In genomic region chr12:118821386-118821928, GRCh38 we compare ENCODE assay signal across 1 cellular context.
TF ChIP-seq lines count a peak whose summit lies in the region.

No MANE protein-coding gene starts in this region.

TF ChIP-seq in WTC11, 78 proteins besides CTCF, POLR2A, EP300 and RAD21 (continued from another document):
- TF ChIP-seq ATF6 (CRISPR knock-in tag; IDR thresholded peaks at IDR 0.05) (no peak), NFYB (CRISPR knock-in tag; conservative IDR thresholded peaks at IDR 0.05; ENCODE audit: low read depth) (no peak), ARID4B (CRISPR knock-in tag; IDR thresholded peaks at IDR 0.05; ENCODE audit: borderline replicate concordance) (no peak), ZNF416 (CRISPR knock-in tag; IDR thresholded peaks at IDR 0.05) (no peak), FOXP4 (CRISPR knock-in tag; IDR thresholded peaks at IDR 0.05) (no peak), SP1 (CRISPR knock-in tag; conservative IDR thresholded peaks at IDR 0.05) (no peak), USF2 (CRISPR knock-in tag; IDR thresholded peaks at IDR 0.05) (no peak), ATF3 (CRISPR knock-in tag; conservative IDR thresholded peaks at IDR 0.05) (no peak), E2F1 (CRISPR knock-in tag; IDR thresholded peaks at IDR 0.05) (no peak), ZNF671 (CRISPR knock-in tag; IDR thresholded peaks at IDR 0.05) (no peak), STAT6 (CRISPR knock-in tag; conservative IDR thresholded peaks at IDR 0.05; ENCODE audit: low read depth) (no peak), PRDM15 (CRISPR knock-in tag; IDR thresholded peaks at IDR 0.05) (no peak), PREB (CRISPR knock-in tag; IDR thresholded peaks at IDR 0.05; ENCODE audit: borderline replicate concordance) (no peak), ZBTB21 (CRISPR knock-in tag; IDR thresholded peaks at IDR 0.05; ENCODE audit: borderline replicate concordance) (no peak)
